ENCODE assay signal across 16 cellular contexts in the genomic region with DNA sequence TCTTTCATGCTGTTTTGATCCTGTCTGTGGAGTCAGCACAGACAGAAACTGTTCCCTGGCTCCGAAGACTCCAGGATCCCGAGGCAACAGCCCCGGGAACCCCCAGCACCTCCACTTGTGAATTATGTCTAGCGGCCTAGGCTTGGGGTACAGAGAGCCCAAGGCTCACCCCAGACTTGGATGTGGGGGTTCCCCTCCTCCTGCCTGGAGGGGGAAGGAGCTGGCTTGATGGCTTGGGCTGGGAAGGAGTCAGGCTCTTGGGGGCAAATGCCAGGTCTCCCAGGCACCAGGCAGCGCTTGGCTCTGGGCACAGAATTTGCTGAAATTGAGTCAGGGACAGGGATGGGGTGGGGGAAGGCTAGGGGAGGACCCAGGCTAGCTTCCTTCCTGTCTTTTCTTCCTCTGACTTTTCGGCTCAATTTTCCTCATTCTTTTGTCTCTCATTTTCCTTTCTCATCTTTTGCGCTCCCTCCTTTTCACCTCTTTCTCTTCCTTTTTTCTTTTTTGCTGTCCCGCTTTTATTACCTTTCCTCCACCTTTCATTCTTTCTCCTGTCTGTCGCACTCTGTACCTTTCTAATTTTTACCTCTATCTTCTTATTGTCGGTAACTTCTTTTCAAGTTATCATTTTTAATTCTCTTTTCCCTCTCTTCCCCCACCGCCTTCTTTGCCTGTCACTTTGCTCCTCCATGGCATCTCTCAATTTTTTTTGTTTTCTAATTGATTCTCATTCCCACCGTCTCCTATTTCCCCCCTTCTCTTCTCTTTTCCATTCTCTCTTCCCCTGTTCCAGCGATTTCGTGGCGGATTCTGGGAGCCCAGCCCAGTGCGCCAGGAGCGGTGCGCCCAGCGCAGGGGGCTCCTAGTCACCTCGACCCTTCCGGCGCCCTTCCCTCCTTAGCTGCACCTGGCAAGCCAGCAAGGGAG. TPM values are rescaled to one million over a fixed set of nuclear protein-coding genes. Genes with fewer than 3 reads are reported as not detected.
A peak's percentile ranks its signal among the peaks of the same experiment; 100 is the strongest.
DNase-seq lines count a peak whose midpoint lies in the region; ATAC-seq and TF ChIP-seq lines count a peak whose summit lies in the region.
"Had no signal": no experiment of that assay in that cellular context is flagged by ENCODE, and none has a peak within 500 bp of the region (broad histone marks: within the 10 kb centered on the region; RNA-seq: fewer than 3 reads in every experiment).

No MANE protein-coding gene starts in this region.

- peaks cover 49% of the 10 kb centered on the region for H3K4me1 Mint-ChIP-seq in nephron
- H3K4me1 Mint-ChIP-seq in CD4-positive, alpha-beta T cell (ENCODE audit: low read depth) = no peaks in the 10 kb centered on the region
- H3K4me1 Mint-ChIP-seq: activated naive CD4-positive, alpha-beta T cell treated with anti-CD3 and anti-CD28 coated beads, Interleukin-2, amount 10 ng/mL, durations not matched to agents 7 days and 5 days had no signal

- no peak for ATAC-seq in HG03159 (IDR thresholded peaks at IDR 0.05; ENCODE audit: unreplicated experiment)
- ATAC-seq in HG03097 (IDR thresholded peaks at IDR 0.05; ENCODE audit: low FRiP score, unreplicated experiment) = no peak
- no peak for ATAC-seq in CD4-positive, alpha-beta T cell (ENCODE audit: poor library complexity)

- DNase-seq in dorsolateral prefrontal cortex (no peak), GM10266 (ENCODE audit: extremely low spot score) (no peak)
- no peak for DNase-seq in CD4-positive, alpha-beta T cell
- DNase-seq: activated CD8-positive, alpha-beta memory T cell treated with anti-CD3 and anti-CD28 coated beads for 24 hours; activated naive CD4-positive, alpha-beta T cell treated with anti-CD3 and anti-CD28 coated beads, Interleukin-2, amount 10 ng/mL, durations not matched to agents 7 days and 5 days; central memory CD4-positive, alpha-beta T cell; DMS53; lower lobe of right lung; NCI-H1694; NCI-H524 treated with DMSO at 0.1 percent for 48 hours; upper lobe of right lung had no signal

- POLR2A ChIA-PET in HEK293 (lab: Yijun Ruan, JAX) = interaction anchor here (1.1 kb wide), 1 partner anchor 10 kb away, joined by 6 read pairs; a partner anchor contains a TSS
- POLR2A ChIA-PET in CD4-positive, alpha-beta T cell (lab: Charles Lee) = no interaction called here

- peaks cover 96% of the 10 kb centered on the region for H3K27me3 Mint-ChIP-seq in nephron (ENCODE audit: low read depth)
- H3K27me3 Mint-ChIP-seq in CD4-positive, alpha-beta T cell = peaks cover 87% of the 10 kb centered on the region

- TF ChIP-seq CTCF in HEK293 (tag by site-specific recombination; IDR thresholded peaks at IDR 0.05) (no peak), dorsolateral prefrontal cortex (IDR thresholded peaks at IDR 0.05 in 54 of 56, conservative IDR thresholded peaks at IDR 0.05 in 2 of 56; ENCODE audit: low read depth in 1 of 56, partially characterized antibody in 56 of 56) (no peak), nephron (IDR thresholded peaks at IDR 0.05; ENCODE audit: unreplicated experiment in 3 of 3) (no peak), GM10266 (IDR thresholded peaks at IDR 0.05; ENCODE audit: control insufficient read depth, insufficient read depth, low read depth, missing control alignments) (no peak)
- no peak for TF ChIP-seq CTCF in CD4-positive, alpha-beta T cell (IDR thresholded peaks at IDR 0.05)

- H3K4me3 ChIP-seq in ACC112 (ENCODE audit: low read depth, low read length) (peak overlapping the region; percentile 29; the same call in 1 of the 2 replicates), HEK293 (ENCODE audit: low read depth, low read length) (no peak overlapping the region), dorsolateral prefrontal cortex (peak overlapping the region in 31 of 59 donors; percentile 6 to 52 (median 35))
- H3K4me3 ChIP-seq: lower lobe of right lung, upper lobe of right lung had no signal

- H3K27ac ChIP-seq in ACC112 (ENCODE audit: low read depth, low read length) = no peak overlapping the region
- no peak overlapping the region; the same call in 1 of the 2 replicates for H3K27ac ChIP-seq in HEK293 (ENCODE audit: extremely low read depth, low read depth, low read length)
- H3K27ac ChIP-seq in dorsolateral prefrontal cortex = no peak overlapping the region
- H3K27ac ChIP-seq in CD4-positive, alpha-beta T cell (ENCODE audit: low read depth, low read length) = no peak overlapping the region
- H3K27ac ChIP-seq: lower lobe of right lung, upper lobe of right lung had no signal

- peak overlapping the region; percentile 9 to 75 (median 59) for H3K4me3 Mint-ChIP-seq in nephron
- H3K4me3 Mint-ChIP-seq in CD4-positive, alpha-beta T cell = no peak overlapping the region
- H3K4me3 Mint-ChIP-seq: activated naive CD4-positive, alpha-beta T cell treated with anti-CD3 and anti-CD28 coated beads, Interleukin-2, amount 10 ng/mL, durations not matched to agents 7 days and 5 days had no signal

- H3K36me3 ChIP-seq in ACC112 (ENCODE audit: insufficient read depth, low read length) (no peaks in the 10 kb centered on the region), HEK293 (ENCODE audit: control insufficient read depth in 2 of 2, insufficient read depth in 1 of 2, low read length in 2 of 2) (peaks cover 8 to 29% of the 10 kb centered on the region in 2 experiments)
- H3K36me3 ChIP-seq: lower lobe of right lung, upper lobe of right lung had no signal

- H3K4me1 ChIP-seq in ACC112 (ENCODE audit: control insufficient read depth, insufficient read depth, low read length, unreplicated experiment) = no peaks in the 10 kb centered on the region
- peaks cover 3% of the 10 kb centered on the region for H3K4me1 ChIP-seq in HEK293 (ENCODE audit: control insufficient read depth, insufficient read depth, low read length)

- no peak overlapping the region for H2AFZ ChIP-seq in ACC112 (ENCODE audit: low read length, unreplicated experiment)

- H3K27me3 ChIP-seq in ACC112 (ENCODE audit: insufficient read depth, low read length) = peaks cover 68% of the 10 kb centered on the region
- H3K27me3 ChIP-seq in dorsolateral prefrontal cortex = peaks cover 4 to 87% (median 74%) of the 10 kb centered on the region in 45 donors
- H3K27me3 ChIP-seq in CD4-positive, alpha-beta T cell (ENCODE audit: control insufficient read depth, insufficient read depth, low read length) = peaks cover 74% of the 10 kb centered on the region

- H3K9me3 ChIP-seq in HEK293 (ENCODE audit: control insufficient read depth, insufficient read depth, low read depth, low read length) = no peaks in the 10 kb centered on the region
- no peaks in the 10 kb centered on the region for H3K9me3 ChIP-seq in CD4-positive, alpha-beta T cell (ENCODE audit: control insufficient read depth, low read length)
- H3K9me3 ChIP-seq: lower lobe of right lung, upper lobe of right lung had no signal

- no peaks in the 10 kb centered on the region for H3K9me3 Mint-ChIP-seq in nephron
- H3K9me3 Mint-ChIP-seq in CD4-positive, alpha-beta T cell = no peaks in the 10 kb centered on the region
- H3K9me3 Mint-ChIP-seq: activated naive CD4-positive, alpha-beta T cell treated with anti-CD3 and anti-CD28 coated beads, Interleukin-2, amount 10 ng/mL, durations not matched to agents 7 days and 5 days had no signal

- intact Hi-C loops in dorsolateral prefrontal cortex (cut with DNase I) = loop anchor here in 1 of 2 donors (5.0 kb wide), 1 partner anchor 318 kb away; no protein-coding TSS in a partner anchor
- intact Hi-C loops in CD4-positive, alpha-beta T cell (cut with DNase I, micrococcal nuclease) = no loop called here

- H3K36me3 Mint-ChIP-seq in nephron (ENCODE audit: low read depth) = peaks cover 2% of the 10 kb centered on the region
- no peaks in the 10 kb centered on the region for H3K36me3 Mint-ChIP-seq in CD4-positive, alpha-beta T cell (ENCODE audit: low read depth)

- CTCF ChIA-PET in HEK293 (lab: Yijun Ruan, JAX) = interaction anchor here (0.6 to 1.7 kb wide), 5 partner anchors 16 to 406 kb away, joined by 3 to 6 read pairs (median 4); no protein-coding TSS in a partner anchor
- CTCF ChIA-PET in CD4-positive, alpha-beta T cell (lab: Charles Lee) = no interaction called here

- no peaks in the 10 kb centered on the region for H3K79me2 ChIP-seq in ACC112 (ENCODE audit: control insufficient read depth, insufficient read depth, low read length, unreplicated experiment)

- no peak overlapping the region for H3K27ac Mint-ChIP-seq in nephron
- no peak overlapping the region for H3K27ac Mint-ChIP-seq in CD4-positive, alpha-beta T cell
- H3K27ac Mint-ChIP-seq: activated naive CD4-positive, alpha-beta T cell treated with anti-CD3 and anti-CD28 coated beads, Interleukin-2, amount 10 ng/mL, durations not matched to agents 7 days and 5 days had no signal

TF ChIP-seq in HEK293, 187 proteins besides CTCF, POLR2A, EP300 and RAD21:
- TF ChIP-seq, protein P1, sequence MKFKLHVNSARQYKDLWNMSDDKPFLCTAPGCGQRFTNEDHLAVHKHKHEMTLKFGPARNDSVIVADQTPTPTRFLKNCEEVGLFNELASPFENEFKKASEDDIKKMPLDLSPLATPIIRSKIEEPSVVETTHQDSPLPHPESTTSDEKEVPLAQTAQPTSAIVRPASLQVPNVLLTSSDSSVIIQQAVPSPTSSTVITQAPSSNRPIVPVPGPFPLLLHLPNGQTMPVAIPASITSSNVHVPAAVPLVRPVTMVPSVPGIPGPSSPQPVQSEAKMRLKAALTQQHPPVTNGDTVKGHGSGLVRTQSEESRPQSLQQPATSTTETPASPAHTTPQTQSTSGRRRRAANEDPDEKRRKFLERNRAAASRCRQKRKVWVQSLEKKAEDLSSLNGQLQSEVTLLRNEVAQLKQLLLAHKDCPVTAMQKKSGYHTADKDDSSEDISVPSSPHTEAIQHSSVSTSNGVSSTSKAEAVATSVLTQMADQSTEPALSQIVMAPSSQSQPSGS (tag by site-specific recombination; IDR thresholded peaks at IDR 0.05; ENCODE audit: low read depth) = no peak
- no peak for TF ChIP-seq ZSCAN30 (tag by site-specific recombination; IDR thresholded peaks at IDR 0.05)
- TF ChIP-seq, protein P2, sequence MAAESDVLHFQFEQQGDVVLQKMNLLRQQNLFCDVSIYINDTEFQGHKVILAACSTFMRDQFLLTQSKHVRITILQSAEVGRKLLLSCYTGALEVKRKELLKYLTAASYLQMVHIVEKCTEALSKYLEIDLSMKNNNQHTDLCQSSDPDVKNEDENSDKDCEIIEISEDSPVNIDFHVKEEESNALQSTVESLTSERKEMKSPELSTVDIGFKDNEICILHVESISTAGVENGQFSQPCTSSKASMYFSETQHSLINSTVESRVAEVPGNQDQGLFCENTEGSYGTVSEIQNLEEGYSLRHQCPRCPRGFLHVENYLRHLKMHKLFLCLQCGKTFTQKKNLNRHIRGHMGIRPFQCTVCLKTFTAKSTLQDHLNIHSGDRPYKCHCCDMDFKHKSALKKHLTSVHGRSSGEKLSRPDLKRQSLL (tag by site-specific recombination; IDR thresholded peaks at IDR 0.05) = no peak
- TF ChIP-seq ZNF366 (tag by site-specific recombination; conservative IDR thresholded peaks at IDR 0.05) = peak; percentile 85
- TF ChIP-seq PRDM1 (tag by site-specific recombination; IDR thresholded peaks at IDR 0.05) = peak; percentile 79

RNA-seq across cellular contexts. Expression of a gene that starts 10.5 kb away (rescaled TPM):
- total RNA-seq in dorsolateral prefrontal cortex = 1 to 10 TPM in 42 of 120 experiments, under 1 TPM in 60, not detected in 18; 0.19 to 9.1 (median 0.85) TPM
- total RNA-seq in CD4-positive, alpha-beta T cell = under 1 TPM; 0.30 to 0.31 TPM
